Comparison of ENCODE assay signal across 15 cellular contexts in the genomic region with DNA sequence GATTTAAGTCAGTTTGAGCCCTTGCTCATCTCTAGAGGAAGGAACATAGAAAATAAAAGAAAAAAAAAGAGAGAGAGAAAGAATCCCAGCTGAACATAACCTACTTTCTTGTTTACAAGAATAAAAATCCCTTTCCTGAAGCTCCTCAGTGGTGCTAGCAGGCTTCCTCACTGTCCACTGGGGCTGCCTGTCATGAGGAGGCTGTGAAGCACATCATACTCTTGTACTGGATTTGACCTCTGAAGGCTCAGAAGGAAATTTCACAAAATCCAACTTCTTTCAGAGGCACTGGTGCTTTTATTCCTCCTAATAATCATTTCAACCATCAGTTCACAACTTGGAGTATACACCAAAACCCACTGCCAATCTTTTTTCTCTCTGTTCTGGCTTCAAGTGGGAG. TPM values are rescaled to one million over a fixed set of nuclear protein-coding genes. Genes with fewer than 3 reads are reported as not detected.
DNase-seq lines count a peak whose midpoint lies in the region; ATAC-seq and TF ChIP-seq lines count a peak whose summit lies in the region.
"Had no signal": no experiment of that assay in that cellular context is flagged by ENCODE, and none has a peak within 500 bp of the region (broad histone marks: within the 10 kb centered on the region; RNA-seq: fewer than 3 reads in every experiment).

No MANE protein-coding gene starts in this region.

- H3K4me3 ChIP-seq in vagina, result no peak overlapping the region

- H3K27ac Mint-ChIP-seq in mesothelial cell of epicardium, result no peak overlapping the region
- no peak overlapping the region for H3K27ac Mint-ChIP-seq in activated T-cell treated with anti-CD3 and anti-CD28 coated beads, Interleukin-2, amount 50 U/mL, for 72 hours

- ATAC-seq in Right ventricle myocardium superior (ENCODE audit: poor library complexity) (peak; percentile 41), GM21367 (IDR thresholded peaks at IDR 0.05; ENCODE audit: unreplicated experiment) (no peak)
- ATAC-seq in activated T-cell treated with anti-CD3 and anti-CD28 coated beads, Interleukin-2, amount 50 U/mL, for 72 hours (replicated peaks in 1 of 2), result no peak

- no peak for DNase-seq in Right ventricle myocardium superior
- DNase-seq in cardiac septum (ENCODE audit: low spot score), result no peak
- peak; percentile 9 for DNase-seq in fibroblast of peridontal ligament (ENCODE audit: extremely low read depth)
- no peak for DNase-seq in mesothelial cell of epicardium (ENCODE audit: low spot score in 2 of 2, unreplicated experiment in 2 of 2)
- no peak for DNase-seq in vagina (ENCODE audit: extremely low spot score in 2 of 2)
- no peak for DNase-seq in activated T-cell treated with anti-CD3 and anti-CD28 coated beads, Interleukin-2, amount 50 U/mL, for 72 hours
- DNase-seq in NCI-H526 (lab: John Stamatoyannopoulos, UW), result no peak
- DNase-seq: C1 segment of cervical spinal cord, GOT3, KG1, NCI-H1436, NCI-H2029, NCI-H774, RPMI8226 had no signal

- H3K27me3 Mint-ChIP-seq in mesothelial cell of epicardium (ENCODE audit: low read depth), result no peaks in the 10 kb centered on the region
- peaks cover 5% of the 10 kb centered on the region for H3K27me3 Mint-ChIP-seq in activated T-cell treated with anti-CD3 and anti-CD28 coated beads, Interleukin-2, amount 50 U/mL, for 72 hours (ENCODE audit: low read depth)

- H3K4me3 Mint-ChIP-seq in mesothelial cell of epicardium, result no peak overlapping the region
- H3K4me3 Mint-ChIP-seq in activated T-cell treated with anti-CD3 and anti-CD28 coated beads, Interleukin-2, amount 50 U/mL, for 72 hours, result no peak overlapping the region

- no peaks in the 10 kb centered on the region for H3K4me1 ChIP-seq in vagina

- no peaks in the 10 kb centered on the region for H3K9me3 ChIP-seq in vagina

- intact Hi-C loops in Right ventricle myocardium superior (cut with DNase I) (no loop called here), cardiac septum (cut with DNase I) (loop anchor here (10.0 kb wide), 2 partner anchors 68 to 1152 kb away; partner anchors contain the start of gene DSEL), vagina (cut with DNase I) (no loop called here)

- H3K4me1 Mint-ChIP-seq in mesothelial cell of epicardium, result no peaks in the 10 kb centered on the region
- no peaks in the 10 kb centered on the region for H3K4me1 Mint-ChIP-seq in activated T-cell treated with anti-CD3 and anti-CD28 coated beads, Interleukin-2, amount 50 U/mL, for 72 hours (ENCODE audit: low read depth)

- TF ChIP-seq POLR2A in vagina (IDR thresholded peaks at IDR 0.05), result no peak

- peaks cover 14% of the 10 kb centered on the region for H3K9me3 Mint-ChIP-seq in mesothelial cell of epicardium
- H3K9me3 Mint-ChIP-seq in activated T-cell treated with anti-CD3 and anti-CD28 coated beads, Interleukin-2, amount 50 U/mL, for 72 hours, result no peaks in the 10 kb centered on the region

- H3K36me3 ChIP-seq in vagina, result no peaks in the 10 kb centered on the region

- H3K36me3 Mint-ChIP-seq in mesothelial cell of epicardium, result no peaks in the 10 kb centered on the region
- H3K36me3 Mint-ChIP-seq in activated T-cell treated with anti-CD3 and anti-CD28 coated beads, Interleukin-2, amount 50 U/mL, for 72 hours (ENCODE audit: insufficient read depth in 2 of 2), result peaks cover 0 to 1% of the 10 kb centered on the region in 2 donors

- no peaks in the 10 kb centered on the region for H3K27me3 ChIP-seq in vagina

- peak overlapping the region; percentile 3 for H3K27ac ChIP-seq in vagina

- peak; percentile 14 for TF ChIP-seq CTCF in mesothelial cell of epicardium (IDR thresholded peaks at IDR 0.05; ENCODE audit: unreplicated experiment)
- TF ChIP-seq CTCF in vagina (IDR thresholded peaks at IDR 0.05), result no peak

RNA-seq across cellular contexts. Expression of gene TMX3, which starts 48.6 kb away (rescaled TPM):
- total RNA-seq in Right ventricle myocardium superior (23.0 TPM), cardiac septum (33.2 TPM), mesothelial cell of epicardium (45.0 to 51.3 TPM (median 51.1 TPM) in 3 replicates), vagina (32.7 TPM)
- 10 to 100 TPM; 69.5 to 79.6 TPM for total RNA-seq in activated T-cell treated with anti-CD3 and anti-CD28 coated beads, Interleukin-2, amount 50 U/mL, for 72 hours
